ENCODE assay signal across 1 cellular context in genomic region chr2:171226471-171226870, GRCh38.
TF ChIP-seq lines count a peak whose summit lies in the region.

No MANE protein-coding gene starts in this region.

TF ChIP-seq in IMR-90, 13 proteins besides CTCF, POLR2A, EP300 and RAD21 (continued from another document):
- TF ChIP-seq, protein P1, sequence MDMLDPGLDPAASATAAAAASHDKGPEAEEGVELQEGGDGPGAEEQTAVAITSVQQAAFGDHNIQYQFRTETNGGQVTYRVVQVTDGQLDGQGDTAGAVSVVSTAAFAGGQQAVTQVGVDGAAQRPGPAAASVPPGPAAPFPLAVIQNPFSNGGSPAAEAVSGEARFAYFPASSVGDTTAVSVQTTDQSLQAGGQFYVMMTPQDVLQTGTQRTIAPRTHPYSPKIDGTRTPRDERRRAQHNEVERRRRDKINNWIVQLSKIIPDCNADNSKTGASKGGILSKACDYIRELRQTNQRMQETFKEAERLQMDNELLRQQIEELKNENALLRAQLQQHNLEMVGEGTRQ (IDR thresholded peaks at IDR 0.05; ENCODE audit: low read depth, low read length), result no peak
- TF ChIP-seq NFE2L2 (IDR thresholded peaks at IDR 0.05; ENCODE audit: low read depth, low read length) (no peak), MAFK (IDR thresholded peaks at IDR 0.05; ENCODE audit: low read depth, low read length) (no peak)
- TF ChIP-seq, protein P2, sequence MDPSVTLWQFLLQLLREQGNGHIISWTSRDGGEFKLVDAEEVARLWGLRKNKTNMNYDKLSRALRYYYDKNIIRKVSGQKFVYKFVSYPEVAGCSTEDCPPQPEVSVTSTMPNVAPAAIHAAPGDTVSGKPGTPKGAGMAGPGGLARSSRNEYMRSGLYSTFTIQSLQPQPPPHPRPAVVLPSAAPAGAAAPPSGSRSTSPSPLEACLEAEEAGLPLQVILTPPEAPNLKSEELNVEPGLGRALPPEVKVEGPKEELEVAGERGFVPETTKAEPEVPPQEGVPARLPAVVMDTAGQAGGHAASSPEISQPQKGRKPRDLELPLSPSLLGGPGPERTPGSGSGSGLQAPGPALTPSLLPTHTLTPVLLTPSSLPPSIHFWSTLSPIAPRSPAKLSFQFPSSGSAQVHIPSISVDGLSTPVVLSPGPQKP (IDR thresholded peaks at IDR 0.05; ENCODE audit: borderline replicate concordance, low read depth, low read length), result no peak
